In the genomic region with DNA sequence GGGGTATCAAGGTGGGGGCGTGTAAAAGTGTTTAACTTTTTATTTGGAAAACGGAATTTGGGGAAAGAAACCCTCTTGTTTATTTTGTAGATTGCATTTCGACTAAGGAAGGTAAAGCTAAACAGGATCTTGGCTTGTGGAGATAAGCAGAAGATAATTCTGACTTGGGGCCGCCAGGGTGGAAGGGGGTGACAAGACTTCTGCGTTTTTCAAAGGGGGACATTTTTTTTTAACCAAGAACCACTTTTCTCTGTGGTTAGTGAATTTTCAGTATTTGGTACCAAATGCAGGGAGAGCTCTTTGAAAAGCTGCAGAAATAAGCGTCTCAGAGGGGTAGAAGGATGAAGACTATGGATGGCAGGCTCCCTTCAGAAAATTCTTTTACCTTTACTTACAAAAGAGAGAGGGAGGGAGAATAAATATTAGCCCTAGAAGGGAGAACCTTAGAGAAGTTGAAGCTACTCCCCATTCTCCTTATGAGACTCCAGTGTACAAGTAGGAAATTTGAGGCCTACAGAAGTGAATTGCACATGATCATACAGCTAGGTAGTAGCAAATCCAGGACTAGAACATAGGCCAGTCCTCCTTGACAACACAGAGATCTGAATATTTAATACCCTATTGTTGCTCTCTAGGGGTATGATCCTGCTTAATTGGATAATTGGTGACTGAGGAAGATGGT, we compare ENCODE assay signal across 8 cellular contexts. TPM values are rescaled to one million over a fixed set of nuclear protein-coding genes. Genes with fewer than 3 reads are reported as not detected.
DNase-seq lines count a peak whose midpoint lies in the region; ATAC-seq and TF ChIP-seq lines count a peak whose summit lies in the region.

No MANE protein-coding gene starts in this region.

- no peak overlapping the region for H4K5ac ChIP-seq in H9 (ENCODE audit: insufficient read length, low read depth, low read length)

- no peak overlapping the region for H2BK5ac ChIP-seq in H9 (ENCODE audit: insufficient read length, low read length)

- DNase-seq in H9 (no peak), foreskin keratinocyte (no peak), DMS153 treated with DMSO at 0.1 percent for 48 hours (lab: John Stamatoyannopoulos, UW; ENCODE audit: unreplicated experiment) (no peak)
- no peak for DNase-seq in stimulated activated CD4-positive, alpha-beta T cell treated with anti-CD3 and anti-CD28 coated beads, Interleukin-4, amount 100 ng/mL, for 1 hour

- H2AFZ ChIP-seq in H9 (ENCODE audit: low read length) (no peak overlapping the region), SU-DHL-6 (ENCODE audit: low read depth, low read length, severe bottlenecking) (peak overlapping the region; percentile 78)

- no peak overlapping the region for H3K14ac ChIP-seq in H9 (ENCODE audit: insufficient read depth, low read length)

- H2BK20ac ChIP-seq in H9 (ENCODE audit: low read depth, low read length, poor library complexity, severe bottlenecking): no peak overlapping the region

- H3K9me3 ChIP-seq in H9 (ENCODE audit: control insufficient read depth, low read depth, low read length) (no peaks in the 10 kb centered on the region), SU-DHL-6 (ENCODE audit: insufficient read depth, low read length) (no peaks in the 10 kb centered on the region), skeletal muscle tissue (ENCODE audit: control insufficient read depth in 3 of 3, low read length in 3 of 3) (no peaks in the 10 kb centered on the region)

- peaks cover 0 to 4% of the 10 kb centered on the region in 2 experiments; a peak in 2 of 5 replicates for H3K9me3 Mint-ChIP-seq in H9

- peaks cover 16 to 23% of the 10 kb centered on the region in 2 experiments for H3K4me1 Mint-ChIP-seq in H9

- no peak overlapping the region for H3K27ac ChIP-seq in H9 (ENCODE audit: insufficient read length, low read depth, low read length)
- H3K27ac ChIP-seq in SU-DHL-6 (ENCODE audit: low read depth, low read length): peak overlapping the region; percentile 72
- peak overlapping the region; percentile 40 for H3K27ac ChIP-seq in foreskin keratinocyte
- peak overlapping the region; percentile 49 for H3K27ac ChIP-seq in skeletal muscle tissue (ENCODE audit: low read depth, low read length)

- H3K23me2 ChIP-seq in H9 (ENCODE audit: insufficient read length, low read depth, low read length, poor library complexity, severe bottlenecking): peaks cover 6% of the 10 kb centered on the region

- no peak overlapping the region for H3T11ph ChIP-seq in H9 (ENCODE audit: low read length)

- ATAC-seq in foreskin keratinocyte: peak; percentile 7
- no peak for ATAC-seq in HG03521 (IDR thresholded peaks at IDR 0.05; ENCODE audit: unreplicated experiment)
- no peak for ATAC-seq in GM19351 (IDR thresholded peaks at IDR 0.05; ENCODE audit: unreplicated experiment)

- WGBS in H9 (ENCODE audit: extremely low coverage, insufficient read length, low lambda C conversion rate): no CpG with 5 or more reads among the region's 6 CpGs

- H3K27me3 ChIP-seq in H9 (ENCODE audit: insufficient read depth, low read length): no peaks in the 10 kb centered on the region
- H3K27me3 ChIP-seq in SU-DHL-6 (ENCODE audit: low read length): no peaks in the 10 kb centered on the region
- H3K27me3 ChIP-seq in foreskin keratinocyte: no peaks in the 10 kb centered on the region
- no peaks in the 10 kb centered on the region for H3K27me3 ChIP-seq in skeletal muscle tissue (ENCODE audit: control insufficient read depth in 3 of 3, insufficient read depth in 3 of 3, low read length in 3 of 3)

- no peaks in the 10 kb centered on the region for H3K9me2 ChIP-seq in SU-DHL-6 (replicated peaks; ENCODE audit: insufficient read depth, low read length)

- no peak overlapping the region for H2BK15ac ChIP-seq in H9 (ENCODE audit: low read depth, low read length)

- H3K79me2 ChIP-seq in H9 (ENCODE audit: insufficient read depth, low read length): peaks cover 5% of the 10 kb centered on the region; the same call in 1 of the 2 replicates
- peaks cover 20% of the 10 kb centered on the region for H3K79me2 ChIP-seq in SU-DHL-6 (ENCODE audit: insufficient read depth, low read length)

- H3K79me1 ChIP-seq in H9 (ENCODE audit: insufficient read depth, low read depth, low read length, poor library complexity, severe bottlenecking): peaks cover 4% of the 10 kb centered on the region

- no peak overlapping the region for H2BK12ac ChIP-seq in H9 (ENCODE audit: insufficient read length, low read depth, low read length)

- peaks cover 7% of the 10 kb centered on the region; the same call in 1 of the 2 replicates for H3K36me3 ChIP-seq in SU-DHL-6 (ENCODE audit: low read length)
- H3K36me3 ChIP-seq in skeletal muscle tissue (ENCODE audit: control insufficient read depth in 3 of 3, insufficient read depth in 3 of 3, low read length in 3 of 3): peaks cover 12 to 26% (median 16%) of the 10 kb centered on the region in 3 donors

- H3K27ac Mint-ChIP-seq in H9: peak overlapping the region in 2 of 3 experiments; percentile 97 to 99; a peak in 6 of 7 replicates

- H4K20me1 ChIP-seq in H9 (ENCODE audit: control insufficient read depth, insufficient read depth, insufficient read length): no peaks in the 10 kb centered on the region
- no peaks in the 10 kb centered on the region for H4K20me1 ChIP-seq in SU-DHL-6 (ENCODE audit: low read depth, low read length)

- H2BK120ac ChIP-seq in H9 (ENCODE audit: low read depth, low read length, poor library complexity, severe bottlenecking): no peak overlapping the region

- peak overlapping the region; percentile 88 for H4K91ac ChIP-seq in H9 (ENCODE audit: insufficient read length, low read depth, low read length)

- H3K56ac ChIP-seq in H9 (ENCODE audit: insufficient read length, low read depth, low read length): no peak overlapping the region

- no peak overlapping the region for H4K8ac ChIP-seq in H9 (replicated peaks; ENCODE audit: insufficient read length, low read depth, low read length)

- no peak overlapping the region for H2AK5ac ChIP-seq in H9 (ENCODE audit: insufficient read length, low read length)

- peak overlapping the region; percentile 96 for H3K4me3 Mint-ChIP-seq in H9

- TF ChIP-seq CTCF in H9 (conservative IDR thresholded peaks at IDR 0.05) (no peak), SU-DHL-6 (IDR thresholded peaks at IDR 0.05; ENCODE audit: insufficient read depth, low read length, poor library complexity, severe bottlenecking) (no peak), foreskin keratinocyte (conservative IDR thresholded peaks at IDR 0.05) (no peak)

- H3K36me3 Mint-ChIP-seq in H9 (ENCODE audit: insufficient read depth in 1 of 3, low read depth in 3 of 3): peaks cover 18 to 35% (median 35%) of the 10 kb centered on the region in 3 experiments

- peak overlapping the region; percentile 81 for H3K9ac ChIP-seq in H9 (ENCODE audit: extremely low read depth, insufficient read length, low read length)
- peak overlapping the region; percentile 96 for H3K9ac ChIP-seq in SU-DHL-6 (ENCODE audit: low read length)
- H3K9ac ChIP-seq in skeletal muscle tissue (ENCODE audit: low read depth in 1 of 3, low read length in 3 of 3): peak overlapping the region; percentile 89 to 91 (median 91)

- no peaks in the 10 kb centered on the region for H3K27me3 Mint-ChIP-seq in H9 (ENCODE audit: low read depth)

- peaks cover 8% of the 10 kb centered on the region; the same call in 1 of the 2 replicates for H3F3A ChIP-seq in SU-DHL-6 (ENCODE audit: insufficient read depth)

- no peaks in the 10 kb centered on the region for H3K4me1 ChIP-seq in H9 (ENCODE audit: insufficient read depth, low read length)
- no peaks in the 10 kb centered on the region for H3K4me1 ChIP-seq in foreskin keratinocyte
- peaks cover 6 to 16% (median 11%) of the 10 kb centered on the region in 3 donors for H3K4me1 ChIP-seq in skeletal muscle tissue (ENCODE audit: control insufficient read depth in 3 of 3, insufficient read depth in 3 of 3, low read length in 3 of 3)

- no peak overlapping the region for H3K23ac ChIP-seq in H9 (ENCODE audit: insufficient read length, low read depth, low read length)

- peak overlapping the region; percentile 88 for H3K4me3 ChIP-seq in SU-DHL-6 (ENCODE audit: insufficient read depth, low read length, poor library complexity, severe bottlenecking)
- peak overlapping the region; percentile 92 to 96 (median 94) for H3K4me3 ChIP-seq in skeletal muscle tissue (ENCODE audit: low read length in 3 of 3)

- H3K4me2 ChIP-seq in H9 (ENCODE audit: insufficient read depth, insufficient read length, low read length) (peak overlapping the region; percentile 92), SU-DHL-6 (ENCODE audit: low read depth, low read length, poor library complexity, severe bottlenecking) (peak overlapping the region; percentile 97)

- 0 out of 2 replicates have a peak overlapping the region, but pooled peaks have one; percentile 59 for H3K4ac ChIP-seq in H9 (ENCODE audit: low read depth, low read length)

- H3K18ac ChIP-seq in H9 (ENCODE audit: insufficient read length, low read depth, low read length): no peak overlapping the region

RNA-seq across cellular contexts. Expression of gene MRPL52, which starts 0.8 kb away (rescaled TPM):
- total RNA-seq in H9 (2021): 174 and 190 TPM in 2 replicates
- total RNA-seq in foreskin keratinocyte: 176 and 219 TPM in 2 replicates
- 418 and 434 TPM in 2 replicates for polyA plus RNA-seq in foreskin keratinocyte
- 16.7 TPM for total RNA-seq in skeletal muscle tissue

RNA-seq across cellular contexts. Expression of gene MMP14, which starts 5.9 kb away (rescaled TPM):
- total RNA-seq in H9 (2021) (56.5 and 60.3 TPM in 2 replicates), foreskin keratinocyte (234 and 241 TPM in 2 replicates), skeletal muscle tissue (96.0 TPM)
- polyA plus RNA-seq in foreskin keratinocyte: 148 and 159 TPM in 2 replicates

RNA-seq across cellular contexts. Expression of gene SLC7A7, which starts 15.2 kb away (rescaled TPM):
- total RNA-seq in H9 (2021): 2.5 and 3.1 TPM in 2 replicates
- total RNA-seq in foreskin keratinocyte: 0.75 and 1.1 TPM in 2 replicates
- polyA plus RNA-seq in foreskin keratinocyte: 0.41 and 0.59 TPM in 2 replicates
- 15.1 TPM for total RNA-seq in skeletal muscle tissue

RNA-seq across cellular contexts. Expression of gene LRP10, which starts 41.1 kb away (rescaled TPM):
- total RNA-seq in H9 (2021) (12.7 and 13.3 TPM in 2 replicates), foreskin keratinocyte (65.2 and 76.2 TPM in 2 replicates), skeletal muscle tissue (11.0 TPM)
- 56.5 and 58.5 TPM in 2 replicates for polyA plus RNA-seq in foreskin keratinocyte

RNA-seq across cellular contexts. Expression of gene REM2, which starts 52.6 kb away (rescaled TPM):
- total RNA-seq in H9 (2021): 1.2 and 1.4 TPM in 2 replicates
- total RNA-seq in foreskin keratinocyte: 0.14 TPM in 2 replicates
- 0.11 and 0.18 TPM in 2 replicates for polyA plus RNA-seq in foreskin keratinocyte
- under 0.01 TPM for total RNA-seq in skeletal muscle tissue
